In genomic region chr10:71770789-71771188, GRCh38 we compare ENCODE assay signal across 10 cellular contexts. TPM values are rescaled to one million over a fixed set of nuclear protein-coding genes. Genes with fewer than 3 reads are reported as not detected.
DNase-seq lines count a peak whose midpoint lies in the region; ATAC-seq and TF ChIP-seq lines count a peak whose summit lies in the region.
"Had no signal": no experiment of that assay in that cellular context is flagged by ENCODE, and none has a peak within 500 bp of the region (broad histone marks: within the 10 kb centered on the region; RNA-seq: fewer than 3 reads in every experiment).

No MANE protein-coding gene starts in this region.

- dilution Hi-C loops in mammary epithelial cell (cut with HindIII; ENCODE audit: low sequenced_read_pairs) = no loop called here

- H3K27ac Mint-ChIP-seq in naive B cell = peak overlapping the region; percentile 51 to 98 (median 94)

- no peak for TF ChIP-seq CTCF in breast epithelium (IDR thresholded peaks at IDR 0.05)
- TF ChIP-seq CTCF in mammary epithelial cell (conservative IDR thresholded peaks at IDR 0.05 in 1 of 2, IDR thresholded peaks at IDR 0.05 in 1 of 2; ENCODE audit: extremely low read depth in 1 of 2, insufficient read depth in 1 of 2, low read depth in 1 of 2, low read length in 2 of 2) = no peak
- no peak for TF ChIP-seq CTCF in uterus (IDR thresholded peaks at IDR 0.05)

- intact Hi-C loops in breast epithelium (cut with DNase I; ENCODE audit: low total_unique reads) (loop anchor here (1.0 kb wide), 1 partner anchor 74 kb away; no protein-coding TSS in a partner anchor), mammary epithelial cell (cut with micrococcal nuclease) (no loop called here), uterus (cut with DNase I; ENCODE audit: low total_unique reads) (loop anchor here (5.0 kb wide), 1 partner anchor 63 kb away; no protein-coding TSS in a partner anchor)

- no peak overlapping the region for H3K9ac ChIP-seq in mammary epithelial cell (ENCODE audit: insufficient read depth, low read length)

- ATAC-seq in naive B cell (ENCODE audit: low read depth in 2 of 2) = no peak
- no peak for ATAC-seq in HG03039 (IDR thresholded peaks at IDR 0.05; ENCODE audit: unreplicated experiment)

- H3K9me3 ChIP-seq in breast epithelium (no peaks in the 10 kb centered on the region), mammary epithelial cell (replicated peaks; ENCODE audit: insufficient read depth, low read length) (no peaks in the 10 kb centered on the region), uterus (no peaks in the 10 kb centered on the region)

- no TSS peak for BruUV-seq in mammary epithelial cell (replicated peaks; lab: Mats Ljungman, UMichigan)

- H3K9me3 Mint-ChIP-seq in naive B cell = no peaks in the 10 kb centered on the region

- H3K4me3 ChIP-seq in breast epithelium = peak overlapping the region; percentile 59 to 86 (median 81)
- H3K4me3 ChIP-seq in mammary epithelial cell (replicated peaks in 1 of 3; ENCODE audit: insufficient read depth in 1 of 3, low read depth in 2 of 3, low read length in 3 of 3) = no peak overlapping the region
- H3K4me3 ChIP-seq in uterus = no peak overlapping the region

- no peaks in the 10 kb centered on the region for H4K20me1 ChIP-seq in mammary epithelial cell (ENCODE audit: insufficient read depth, low read length)

- H3K79me2 ChIP-seq in mammary epithelial cell (ENCODE audit: insufficient read depth, low read length) = peaks cover 46% of the 10 kb centered on the region

- TF ChIP-seq POLR2A in breast epithelium (IDR thresholded peaks at IDR 0.05) = no peak
- no peak for TF ChIP-seq POLR2A in uterus (IDR thresholded peaks at IDR 0.05)

- H3K36me3 Mint-ChIP-seq in naive B cell = no peaks in the 10 kb centered on the region

- 76% methylated on average over 2 of the region's 3 CpGs for WGBS in mammary epithelial cell (ENCODE audit: low coverage, missing lambda C conversion rate)

- peaks cover 69 to 91% (median 91%) of the 10 kb centered on the region in 3 donors for H3K4me1 Mint-ChIP-seq in naive B cell

- H3K27me3 Mint-ChIP-seq in naive B cell = no peaks in the 10 kb centered on the region

- H3K4me1 ChIP-seq in breast epithelium = peaks cover 9 to 23% of the 10 kb centered on the region in 2 donors
- peaks cover 73% of the 10 kb centered on the region for H3K4me1 ChIP-seq in mammary epithelial cell (ENCODE audit: insufficient read depth, low read length)
- H3K4me1 ChIP-seq in uterus = peaks cover 29 to 46% of the 10 kb centered on the region in 2 donors

- H3K4me3 Mint-ChIP-seq in naive B cell = peak overlapping the region in 5 of 8 donors; percentile 72 to 92 (median 82)

- H3K27me3 ChIP-seq in breast epithelium (no peaks in the 10 kb centered on the region), mammary epithelial cell (ENCODE audit: insufficient read depth, low read length) (no peaks in the 10 kb centered on the region), uterus (no peaks in the 10 kb centered on the region)

- no peak overlapping the region for H3K4me2 ChIP-seq in mammary epithelial cell (ENCODE audit: insufficient read depth, low read depth, low read length)

- in situ Hi-C loops in mammary epithelial cell (cut with MboI; ENCODE audit: low sequenced_read_pairs in 2 of 2) = no loop called here

- DNase-seq in breast epithelium (ENCODE audit: low spot score in 2 of 2) (no peak), mammary epithelial cell (no peak), naive B cell (no peak), uterus (peak in 1 of 2 donors; percentile 54), NCI-H1436 (lab: John Stamatoyannopoulos, UW) (no peak), NCI-H524 (lab: John Stamatoyannopoulos, UW) (no peak)
- DNase-seq: activated CD8-positive, alpha-beta memory T cell treated with anti-CD3 and anti-CD28 coated beads, Interleukin-2, amount 50 U/mL, for 4 hours had no signal

- no peaks in the 10 kb centered on the region for H3K36me3 ChIP-seq in breast epithelium
- no peaks in the 10 kb centered on the region for H3K36me3 ChIP-seq in mammary epithelial cell (ENCODE audit: insufficient read depth, low read length)
- H3K36me3 ChIP-seq in uterus = no peaks in the 10 kb centered on the region

- CTCF ChIA-PET in mammary epithelial cell (lab: Charles Lee; ENCODE audit: low non-redundant PET) = no interaction called here

- H3K27ac ChIP-seq in breast epithelium (peak overlapping the region; percentile 82 to 94), mammary epithelial cell (ENCODE audit: insufficient read depth, low read depth, low read length) (no peak overlapping the region), cingulate gyrus (ENCODE audit: low read depth, low read length) (peak overlapping the region; percentile 91), uterus (peak overlapping the region; percentile 94 to 97)
- H3K27ac ChIP-seq: C4-2B had no signal

- no peak overlapping the region for H2AFZ ChIP-seq in mammary epithelial cell (ENCODE audit: low read depth, low read length)

RNA-seq across cellular contexts. Expression of gene VSIR, which starts 2.5 kb away (rescaled TPM):
- total RNA-seq in breast epithelium (10 to 100 TPM; 33.4 to 58.7 (median 34.7) TPM), mammary epithelial cell (10 to 100 TPM; 39.9 to 77.8 TPM), uterus (100 to 1,000 TPM in 1 of 4 donors, 10 to 100 TPM in 3; 18.9 to 127 (median 36.7) TPM)
- polyA plus RNA-seq in mammary epithelial cell (26.5 TPM), naive B cell (ENCODE audit: low read depth in 6 of 6) (10 to 100 TPM; 59.8 to 84.3 (median 64.0) TPM)
- polyA minus RNA-seq in mammary epithelial cell = 31.0 TPM

RNA-seq across cellular contexts. Expression of gene C10orf105, which starts 51.2 kb away (rescaled TPM):
- total RNA-seq in breast epithelium (under 1 TPM in 2 of 3 donors, not detected in 1; under 0.01 to 0.29 TPM), mammary epithelial cell (under 1 TPM in 1 of 2 donors, not detected in 1; under 0.01 TPM), uterus (1 to 10 TPM in 1 of 4 donors, under 1 TPM in 1, not detected in 2; 0.07 to 1.2 TPM)
- polyA plus RNA-seq in mammary epithelial cell (not detected), naive B cell (ENCODE audit: low read depth in 6 of 6) (not detected)
- polyA minus RNA-seq in mammary epithelial cell = not detected

Comparison
In these comparisons a context has a peak if more than half of its experiments do, and no peak if none do; other contexts are left out.
1. H3K4me3 ChIP-seq: peak in breast epithelium (3 of 3); none in mammary epithelial cell (0 of 3) and uterus (0 of 2).